ENCODE assay signal across 22 cellular contexts in the genomic region with DNA sequence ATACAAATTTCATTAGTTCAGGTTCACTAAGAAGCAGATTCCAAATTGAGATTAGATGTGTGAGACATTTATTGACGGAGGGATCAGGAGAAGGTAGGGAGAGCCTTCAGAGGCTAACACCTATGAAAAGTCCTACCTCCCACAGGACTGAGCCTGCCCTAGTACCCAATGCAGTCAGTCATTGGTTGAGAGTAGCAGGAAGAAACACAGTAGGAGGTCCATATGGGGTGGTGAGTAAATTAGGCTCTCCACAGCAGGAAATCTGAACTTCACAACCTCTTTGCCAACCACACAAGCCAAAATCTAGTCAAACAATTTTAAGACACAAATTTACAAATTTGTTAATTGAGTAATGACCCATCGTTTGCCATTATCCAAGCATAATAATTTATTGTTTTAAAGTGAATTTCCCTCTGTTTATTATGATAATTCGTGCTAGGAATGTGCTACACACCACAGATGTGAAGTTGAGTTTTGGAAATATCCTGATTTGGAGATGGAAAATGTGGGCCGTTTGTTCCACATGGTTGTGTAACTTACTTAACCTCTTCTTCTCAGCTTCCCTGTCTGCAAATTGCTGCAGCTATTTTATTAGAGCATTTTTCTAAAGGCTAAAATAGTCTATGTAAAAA.
A peak's percentile ranks its signal among the peaks of the same experiment; 100 is the strongest.
DNase-seq lines count a peak whose midpoint lies in the region; ATAC-seq and TF ChIP-seq lines count a peak whose summit lies in the region.
"Had no signal": no experiment of that assay in that cellular context is flagged by ENCODE, and none has a peak within 500 bp of the region (broad histone marks: within the 10 kb centered on the region; RNA-seq: fewer than 3 reads in every experiment).

No MANE protein-coding gene starts in this region.

- H3K36me3 Mint-ChIP-seq in chondrocyte (ENCODE audit: low read depth), result peaks cover 4% of the 10 kb centered on the region
- H3K36me3 Mint-ChIP-seq in naive thymus-derived CD8-positive, alpha-beta T cell, result peaks cover 0 to 5% (median 2%) of the 10 kb centered on the region in 3 donors
- H3K36me3 Mint-ChIP-seq: brain had no signal

- POLR2A ChIA-PET in naive thymus-derived CD8-positive, alpha-beta T cell (lab: Charles Lee), result interaction anchor here (0.5 kb wide), 1 partner anchor 698 kb away, joined by 3 read pairs; no protein-coding TSS in a partner anchor

- DNase-seq in EH (ENCODE audit: low read depth) (peak; percentile 41), MV-4-11 (lab: John Stamatoyannopoulos, UW) (peak; percentile 26), chondrocyte (ENCODE audit: low spot score) (no peak)
- no peak for DNase-seq in naive thymus-derived CD8-positive, alpha-beta T cell
- DNase-seq in activated naive CD4-positive, alpha-beta T cell treated with anti-CD3 and anti-CD28 coated beads, Interleukin-2, amount 50 U/mL, for 16 hours, result no peak
- DNase-seq: ACHN; activated CD4-positive, CD25-positive, alpha-beta regulatory T cell treated with anti-CD3 and anti-CD28 coated beads, Interleukin-2, amount 50 U/mL, for 72 hours; activated CD8-positive, alpha-beta memory T cell treated with anti-CD3 and anti-CD28 coated beads for 24 hours; activated effector memory CD4-positive, alpha-beta T cell treated with anti-CD3 and anti-CD28 coated beads, Interleukin-2, amount 50 U/mL, for 16 hours; foreskin keratinocyte; heart left ventricle; left cardiac atrium; NCI-H2081; NCI-H226; NCI-H82; right lobe of liver; stimulated activated naive CD4-positive, alpha-beta T cell treated with Interleukin-2 at 50 U/mL for 16 hours had no signal

- H3K9me3 Mint-ChIP-seq in chondrocyte (ENCODE audit: low read depth), result peaks cover 25% of the 10 kb centered on the region
- peaks cover 0 to 11% (median 0%) of the 10 kb centered on the region in 9 donors for H3K9me3 Mint-ChIP-seq in naive thymus-derived CD8-positive, alpha-beta T cell

- no peak for TF ChIP-seq CTCF in chondrocyte (IDR thresholded peaks at IDR 0.05)

- H3K27me3 Mint-ChIP-seq in chondrocyte (ENCODE audit: low read depth), result no peaks in the 10 kb centered on the region
- H3K27me3 Mint-ChIP-seq in naive thymus-derived CD8-positive, alpha-beta T cell, result no peaks in the 10 kb centered on the region
- H3K27me3 Mint-ChIP-seq: progenitor cell of endocrine pancreas had no signal

- H3K4me3 Mint-ChIP-seq in chondrocyte (ENCODE audit: unreplicated experiment), result no peak overlapping the region
- peak overlapping the region in 2 of 10 donors; percentile 0 to 29 for H3K4me3 Mint-ChIP-seq in naive thymus-derived CD8-positive, alpha-beta T cell
- H3K4me3 Mint-ChIP-seq: brain, IgD-negative memory B cell had no signal

- H3K4me1 Mint-ChIP-seq in chondrocyte (ENCODE audit: low read depth), result peaks cover 52% of the 10 kb centered on the region
- peaks cover 24 to 61% (median 53%) of the 10 kb centered on the region in 4 donors for H3K4me1 Mint-ChIP-seq in naive thymus-derived CD8-positive, alpha-beta T cell
- H3K4me1 Mint-ChIP-seq: brain had no signal

- peak overlapping the region; percentile 23 for H3K27ac Mint-ChIP-seq in chondrocyte (ENCODE audit: unreplicated experiment)
- peak overlapping the region in 7 of 10 donors; percentile 2 to 68 (median 50) for H3K27ac Mint-ChIP-seq in naive thymus-derived CD8-positive, alpha-beta T cell
- H3K27ac Mint-ChIP-seq: brain, IgD-negative memory B cell, progenitor cell of endocrine pancreas had no signal

- no peak for ATAC-seq in naive thymus-derived CD8-positive, alpha-beta T cell
- ATAC-seq in HG03280 (IDR thresholded peaks at IDR 0.05; ENCODE audit: unreplicated experiment), result no peak
- no peak for ATAC-seq in GM21723 (IDR thresholded peaks at IDR 0.05; ENCODE audit: unreplicated experiment)
- ATAC-seq: foreskin keratinocyte, heart left ventricle, left cardiac atrium, right lobe of liver had no signal

Comparison
In these comparisons a context has a peak if more than half of its experiments do, and no peak if none do; other contexts are left out.
1. DNase-seq: peak in EH (single experiment) and MV-4-11 (single experiment); none in chondrocyte (single experiment), naive thymus-derived CD8-positive, alpha-beta T cell (0 of 10) and activated naive CD4-positive, alpha-beta T cell treated with anti-CD3 and anti-CD28 coated beads, Interleukin-2, amount 50 U/mL, for 16 hours (single experiment).